In the genomic region with DNA sequence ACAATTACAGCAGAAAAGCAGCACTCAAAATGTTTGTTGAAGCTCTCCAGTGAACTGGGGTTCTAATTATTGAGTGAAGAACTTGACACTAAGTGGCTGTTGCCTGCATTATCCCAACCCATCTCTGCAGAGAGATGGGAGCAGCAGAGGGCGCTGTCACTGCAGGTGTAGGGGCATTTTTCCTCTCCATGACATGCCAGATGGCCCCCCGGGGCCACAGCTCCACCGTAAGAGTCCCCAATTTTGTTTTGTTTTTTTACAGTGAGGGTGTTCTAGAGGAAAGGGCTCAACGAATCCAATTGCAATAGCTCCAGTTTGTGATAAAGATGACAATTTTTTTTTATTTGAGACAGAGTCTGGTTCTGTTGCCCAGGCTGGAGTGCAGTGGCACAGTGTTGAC, we compare ENCODE assay signal across 8 cellular contexts. TPM values are rescaled to one million over a fixed set of nuclear protein-coding genes. Genes with fewer than 3 reads are reported as not detected.
DNase-seq lines count a peak whose midpoint lies in the region; ATAC-seq, FAIRE-seq and TF ChIP-seq lines count a peak whose summit lies in the region.
"Had no signal": no experiment of that assay in that cellular context is flagged by ENCODE, and none has a peak within 500 bp of the region (broad histone marks: within the 10 kb centered on the region; RNA-seq: fewer than 3 reads in every experiment).

No MANE protein-coding gene starts in this region.

- no peak for FAIRE-seq in bronchial epithelial cell (lab: Jason Lieb, UNC)

- no peaks in the 10 kb centered on the region for H3K27me3 ChIP-seq in GM06990 (replicated peaks; ENCODE audit: control insufficient read depth, insufficient read depth, low read length)
- no peaks in the 10 kb centered on the region for H3K27me3 ChIP-seq in bronchial epithelial cell (ENCODE audit: control insufficient read depth, insufficient read depth, low read length)
- H3K27me3 ChIP-seq in psoas muscle (ENCODE audit: insufficient read depth in 3 of 3, low read length in 2 of 3), result no peaks in the 10 kb centered on the region

- no peaks in the 10 kb centered on the region for H3K36me3 ChIP-seq in GM06990 (ENCODE audit: control insufficient read depth, insufficient read depth, low read length)
- H3K36me3 ChIP-seq in bronchial epithelial cell (ENCODE audit: control insufficient read depth, insufficient read depth, low read length), result no peaks in the 10 kb centered on the region
- no peaks in the 10 kb centered on the region for H3K36me3 ChIP-seq in psoas muscle (ENCODE audit: insufficient read depth in 1 of 2, low read depth in 1 of 2)

- H3K4me1 ChIP-seq in psoas muscle, result peaks cover 16% of the 10 kb centered on the region

- intact Hi-C loops in psoas muscle (cut with DNase I), result loop anchor here in 1 of 2 donors (5.0 kb wide), 1 partner anchor 61 kb away; a partner anchor contains a TSS

- no peaks in the 10 kb centered on the region for H3K9me3 ChIP-seq in psoas muscle

- DNase-seq in GM06990 (ENCODE audit: extremely low read depth, insufficient read length) (no peak), RPMI8226 (peak; percentile 39), bronchial epithelial cell (ENCODE audit: low read depth) (peak; percentile 12), psoas muscle (no peak), anterior cingulate cortex (lab: John Stamatoyannopoulos, UW) (no peak), amygdala (lab: John Stamatoyannopoulos, UW) (no peak)

- 67 to 73% (median 69%) methylated on average over 4 of the region's 4 CpGs for WGBS in psoas muscle, 3 donors

- H3K27ac ChIP-seq in psoas muscle, result no peak overlapping the region

- no peak overlapping the region for H3K4me3 ChIP-seq in GM06990 (replicated peaks; ENCODE audit: low read depth, low read length)
- H3K4me3 ChIP-seq in bronchial epithelial cell (ENCODE audit: low read depth, low read length), result no peak overlapping the region
- no peak overlapping the region for H3K4me3 ChIP-seq in psoas muscle
- H3K4me3 ChIP-seq: lung had no signal

- TF ChIP-seq CTCF in GM06990 (IDR thresholded peaks at IDR 0.05; ENCODE audit: insufficient read depth, low read length, poor library complexity, severe bottlenecking), result peak; percentile 71
- peak; percentile 61 for TF ChIP-seq CTCF in bronchial epithelial cell (IDR thresholded peaks at IDR 0.05; ENCODE audit: insufficient read depth, low read length, severe bottlenecking)
- TF ChIP-seq CTCF in psoas muscle (IDR thresholded peaks at IDR 0.05), result peak; percentile 13

- ATAC-seq in HG03095 (IDR thresholded peaks at IDR 0.05; ENCODE audit: unreplicated experiment) (peak; percentile 36), psoas muscle (no peak)

RNA-seq across cellular contexts. Expression of a gene that starts 1.9 kb away (rescaled TPM):
- total RNA-seq in bronchial epithelial cell (24.1 and 35.3 TPM in 2 replicates), psoas muscle (10 to 100 TPM in 3 of 4 donors, 1 to 10 TPM in 1; 8.7 to 13.5 (median 11.2) TPM)
- 10 to 100 TPM in 2 of 3 donors, 1 to 10 TPM in 1; 9.0 to 32.3 (median 11.4) TPM for polyA plus RNA-seq in psoas muscle

Comparison
In these comparisons a context has a peak if more than half of its experiments do, and no peak if none do; other contexts are left out.
1. DNase-seq: peak in RPMI8226 (single experiment) and bronchial epithelial cell (single experiment); none in GM06990 (single experiment), psoas muscle (0 of 2), anterior cingulate cortex (0 of 58) and amygdala (0 of 56).
2. CTCF ChIP-seq: peak in every context shown above with its lines; median percentile 71 in GM06990; 61 in bronchial epithelial cell; 13 in psoas muscle.